ENCODE assay signal across 8 cellular contexts in genomic region chr5:142024771-142025304, GRCh38. TPM values are rescaled to one million over a fixed set of nuclear protein-coding genes. Genes with fewer than 3 reads are reported as not detected.
A peak's percentile ranks its signal among the peaks of the same experiment; 100 is the strongest.
DNase-seq lines count a peak whose midpoint lies in the region; ATAC-seq and TF ChIP-seq lines count a peak whose summit lies in the region.

No MANE protein-coding gene starts in this region.

- H3K4me1 ChIP-seq in spleen = peaks cover 0 to 17% (median 15%) of the 10 kb centered on the region in 6 donors

- H3K4me3 ChIP-seq in spleen = peak overlapping the region; percentile 18 to 66 (median 33)

- intact Hi-C loops in spleen (cut with DNase I; ENCODE audit: low total_unique reads) = no loop called here

- H3K36me3 ChIP-seq in spleen = no peaks in the 10 kb centered on the region

- no peaks in the 10 kb centered on the region for H3K27me3 ChIP-seq in spleen (replicated peaks in 1 of 7)

- peaks cover 0 to 10% (median 7%) of the 10 kb centered on the region in 8 donors for H3K9me3 ChIP-seq in spleen

- 0 to 1% (median 1%) methylated on average over 18 to 26 of the region's 26 CpGs for WGBS in spleen, 5 donors

- ATAC-seq in GM19023 (IDR thresholded peaks at IDR 0.05; ENCODE audit: unreplicated experiment) (peak; percentile 100), HG03175 (IDR thresholded peaks at IDR 0.05; ENCODE audit: unreplicated experiment) (peak; percentile 100)

- TF ChIP-seq POLR2A in spleen (IDR thresholded peaks at IDR 0.05) = no peak

- peak overlapping the region; percentile 77 to 89 (median 84) for H3K27ac ChIP-seq in spleen

- peak; percentile 95 for DNase-seq in AG08396 (ENCODE audit: low spot score)
- DNase-seq in NCI-H345 (lab: John Stamatoyannopoulos, UW) = peak; percentile 93
- DNase-seq in activated CD4-positive, CD25-positive, alpha-beta regulatory T cell (lab: John Stamatoyannopoulos, UW) = peak; percentile 54 to 78 (median 66)
- peak; percentile 80 for DNase-seq in central memory CD4-positive, alpha-beta T cell
- peak; percentile 87 for DNase-seq in iris pigment epithelial cell (ENCODE audit: low read depth)
- DNase-seq in spleen = peak; percentile 96

- no peak for TF ChIP-seq CTCF in spleen (IDR thresholded peaks at IDR 0.05 in 8 of 11, conservative IDR thresholded peaks at IDR 0.05 in 3 of 11)

RNA-seq across cellular contexts. Expression of gene GNPDA1, which starts 12.0 kb away (rescaled TPM):
- total RNA-seq in spleen = 10 to 100 TPM; 26.7 to 35.7 (median 31.7) TPM
- 10 to 100 TPM; 13.9 to 29.9 (median 19.7) TPM for polyA plus RNA-seq in spleen

RNA-seq across cellular contexts. Expression of gene RNF14, which starts 55.9 kb away (rescaled TPM):
- 10 to 100 TPM; 42.5 to 60.2 (median 45.8) TPM for total RNA-seq in spleen
- polyA plus RNA-seq in spleen = 10 to 100 TPM; 13.6 to 24.3 (median 21.8) TPM

Comparison
In these comparisons a context has a peak if more than half of its experiments do, and no peak if none do; other contexts are left out.
1. Peak in every context shown above with its lines: DNase-seq, ATAC-seq, H3K4me3 ChIP-seq and H3K27ac ChIP-seq.